In the genomic region with DNA sequence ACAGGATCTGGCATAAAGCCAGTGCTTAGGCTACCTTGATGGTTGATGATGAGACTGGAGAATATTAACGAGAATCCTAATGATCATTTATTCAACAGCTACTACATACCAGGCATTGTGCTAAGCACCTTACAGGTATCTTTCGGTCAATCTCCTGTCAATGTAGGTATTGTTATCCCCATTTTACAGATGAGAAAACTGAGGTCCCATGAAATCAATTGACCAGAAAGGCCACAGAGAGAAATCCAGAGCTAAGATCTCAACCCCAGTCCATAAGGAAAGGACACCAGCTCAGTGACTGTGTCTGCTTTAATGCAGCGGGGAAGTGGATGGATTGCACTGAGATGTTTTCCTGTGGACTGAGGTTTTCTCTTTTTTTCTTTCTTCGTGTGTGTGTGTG, we compare ENCODE assay signal across 1 cellular context.
TF ChIP-seq lines count a peak whose summit lies in the region.

No MANE protein-coding gene starts in this region.

TF ChIP-seq in K562, 482 proteins besides CTCF, POLR2A, EP300 and RAD21 (continued from another document and continues in another):
- TF ChIP-seq ATF3 (IDR thresholded peaks at IDR 0.05) (no peak), ATF3 (CRISPR knock-in tag; conservative IDR thresholded peaks at IDR 0.05) (no peak), E2F4 (CRISPR knock-in tag; IDR thresholded peaks at IDR 0.05; ENCODE audit: low read depth) (no peak), CBFA2T3 (IDR thresholded peaks at IDR 0.05) (no peak), TAF7 (tag; IDR thresholded peaks at IDR 0.05) (no peak), CBX1 (IDR thresholded peaks at IDR 0.05; ENCODE audit: low read depth) (0 out of 2 replicates have a peak, but pooled peaks have one; percentile 39), CBX2 (IDR thresholded peaks at IDR 0.05; ENCODE audit: insufficient read depth, low read length, poor library complexity, severe bottlenecking) (no peak), PURB (CRISPR knock-in tag; IDR thresholded peaks at IDR 0.05; ENCODE audit: low read depth) (no peak), DACH1 (IDR thresholded peaks at IDR 0.05; ENCODE audit: partially characterized antibody) (no peak), HNRNPUL1 (IDR thresholded peaks at IDR 0.05; ENCODE audit: low read length) (no peak), CXXC5 (CRISPR knock-in tag; IDR thresholded peaks at IDR 0.05) (no peak), YBX1 (IDR thresholded peaks at IDR 0.05) (no peak), KAT2B (IDR thresholded peaks at IDR 0.05; ENCODE audit: low read depth, low read length) (no peak), CBX3 (IDR thresholded peaks at IDR 0.05; ENCODE audit: borderline replicate concordance in 1 of 2, low read length in 2 of 2) (peak in 1 of 2 experiments; percentile 30; a peak in 1 of 3 replicates), SMARCA5 (IDR thresholded peaks at IDR 0.05) (peak; percentile 58; the same call in 1 of the 2 replicates), NFATC3 (IDR thresholded peaks at IDR 0.05) (no peak), NR1H2 (CRISPR knock-in tag; IDR thresholded peaks at IDR 0.05) (no peak), DEAF1 (CRISPR knock-in tag; IDR thresholded peaks at IDR 0.05) (no peak), SMAD3 (CRISPR knock-in tag; conservative IDR thresholded peaks at IDR 0.05) (no peak), SETDB1 (IDR thresholded peaks at IDR 0.05; ENCODE audit: low read length) (no peak), ATF1 (CRISPR knock-in tag; IDR thresholded peaks at IDR 0.05) (no peak), ATF1 (tag; IDR thresholded peaks at IDR 0.05) (no peak), MTA1 (IDR thresholded peaks at IDR 0.05; ENCODE audit: borderline replicate concordance) (no peak), ZNF583 (CRISPR knock-in tag; IDR thresholded peaks at IDR 0.05) (no peak), CGGBP1 (CRISPR knock-in tag; IDR thresholded peaks at IDR 0.05) (no peak), ESRRA (IDR thresholded peaks at IDR 0.05; ENCODE audit: borderline replicate concordance, low read depth) (no peak)
- TF ChIP-seq, protein P1, sequence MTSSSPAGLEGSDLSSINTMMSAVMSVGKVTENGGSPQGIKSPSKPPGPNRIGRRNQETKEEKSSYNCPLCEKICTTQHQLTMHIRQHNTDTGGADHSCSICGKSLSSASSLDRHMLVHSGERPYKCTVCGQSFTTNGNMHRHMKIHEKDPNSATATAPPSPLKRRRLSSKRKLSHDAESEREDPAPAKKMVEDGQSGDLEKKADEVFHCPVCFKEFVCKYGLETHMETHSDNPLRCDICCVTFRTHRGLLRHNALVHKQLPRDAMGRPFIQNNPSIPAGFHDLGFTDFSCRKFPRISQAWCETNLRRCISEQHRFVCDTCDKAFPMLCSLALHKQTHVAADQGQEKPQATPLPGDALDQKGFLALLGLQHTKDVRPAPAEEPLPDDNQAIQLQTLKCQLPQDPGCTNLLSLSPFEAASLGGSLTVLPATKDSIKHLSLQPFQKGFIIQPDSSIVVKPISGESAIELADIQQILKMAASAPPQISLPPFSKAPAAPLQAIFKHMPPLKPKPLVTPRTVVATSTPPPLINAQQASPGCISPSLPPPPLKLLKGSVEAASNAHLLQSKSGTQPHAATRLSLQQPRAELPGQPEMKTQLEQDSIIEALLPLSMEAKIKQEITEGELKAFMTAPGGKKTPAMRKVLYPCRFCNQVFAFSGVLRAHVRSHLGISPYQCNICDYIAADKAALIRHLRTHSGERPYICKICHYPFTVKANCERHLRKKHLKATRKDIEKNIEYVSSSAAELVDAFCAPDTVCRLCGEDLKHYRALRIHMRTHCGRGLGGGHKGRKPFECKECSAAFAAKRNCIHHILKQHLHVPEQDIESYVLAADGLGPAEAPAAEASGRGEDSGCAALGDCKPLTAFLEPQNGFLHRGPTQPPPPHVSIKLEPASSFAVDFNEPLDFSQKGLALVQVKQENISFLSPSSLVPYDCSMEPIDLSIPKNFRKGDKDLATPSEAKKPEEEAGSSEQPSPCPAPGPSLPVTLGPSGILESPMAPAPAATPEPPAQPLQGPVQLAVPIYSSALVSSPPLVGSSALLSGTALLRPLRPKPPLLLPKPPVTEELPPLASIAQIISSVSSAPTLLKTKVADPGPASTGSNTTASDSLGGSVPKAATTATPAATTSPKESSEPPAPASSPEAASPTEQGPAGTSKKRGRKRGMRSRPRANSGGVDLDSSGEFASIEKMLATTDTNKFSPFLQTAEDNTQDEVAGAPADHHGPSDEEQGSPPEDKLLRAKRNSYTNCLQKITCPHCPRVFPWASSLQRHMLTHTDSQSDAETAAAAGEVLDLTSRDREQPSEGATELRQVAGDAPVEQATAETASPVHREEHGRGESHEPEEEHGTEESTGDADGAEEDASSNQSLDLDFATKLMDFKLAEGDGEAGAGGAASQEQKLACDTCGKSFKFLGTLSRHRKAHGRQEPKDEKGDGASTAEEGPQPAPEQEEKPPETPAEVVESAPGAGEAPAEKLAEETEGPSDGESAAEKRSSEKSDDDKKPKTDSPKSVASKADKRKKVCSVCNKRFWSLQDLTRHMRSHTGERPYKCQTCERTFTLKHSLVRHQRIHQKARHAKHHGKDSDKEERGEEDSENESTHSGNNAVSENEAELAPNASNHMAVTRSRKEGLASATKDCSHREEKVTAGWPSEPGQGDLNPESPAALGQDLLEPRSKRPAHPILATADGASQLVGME (CRISPR knock-in tag; IDR thresholded peaks at IDR 0.05) = no peak
- TF ChIP-seq, protein P2, sequence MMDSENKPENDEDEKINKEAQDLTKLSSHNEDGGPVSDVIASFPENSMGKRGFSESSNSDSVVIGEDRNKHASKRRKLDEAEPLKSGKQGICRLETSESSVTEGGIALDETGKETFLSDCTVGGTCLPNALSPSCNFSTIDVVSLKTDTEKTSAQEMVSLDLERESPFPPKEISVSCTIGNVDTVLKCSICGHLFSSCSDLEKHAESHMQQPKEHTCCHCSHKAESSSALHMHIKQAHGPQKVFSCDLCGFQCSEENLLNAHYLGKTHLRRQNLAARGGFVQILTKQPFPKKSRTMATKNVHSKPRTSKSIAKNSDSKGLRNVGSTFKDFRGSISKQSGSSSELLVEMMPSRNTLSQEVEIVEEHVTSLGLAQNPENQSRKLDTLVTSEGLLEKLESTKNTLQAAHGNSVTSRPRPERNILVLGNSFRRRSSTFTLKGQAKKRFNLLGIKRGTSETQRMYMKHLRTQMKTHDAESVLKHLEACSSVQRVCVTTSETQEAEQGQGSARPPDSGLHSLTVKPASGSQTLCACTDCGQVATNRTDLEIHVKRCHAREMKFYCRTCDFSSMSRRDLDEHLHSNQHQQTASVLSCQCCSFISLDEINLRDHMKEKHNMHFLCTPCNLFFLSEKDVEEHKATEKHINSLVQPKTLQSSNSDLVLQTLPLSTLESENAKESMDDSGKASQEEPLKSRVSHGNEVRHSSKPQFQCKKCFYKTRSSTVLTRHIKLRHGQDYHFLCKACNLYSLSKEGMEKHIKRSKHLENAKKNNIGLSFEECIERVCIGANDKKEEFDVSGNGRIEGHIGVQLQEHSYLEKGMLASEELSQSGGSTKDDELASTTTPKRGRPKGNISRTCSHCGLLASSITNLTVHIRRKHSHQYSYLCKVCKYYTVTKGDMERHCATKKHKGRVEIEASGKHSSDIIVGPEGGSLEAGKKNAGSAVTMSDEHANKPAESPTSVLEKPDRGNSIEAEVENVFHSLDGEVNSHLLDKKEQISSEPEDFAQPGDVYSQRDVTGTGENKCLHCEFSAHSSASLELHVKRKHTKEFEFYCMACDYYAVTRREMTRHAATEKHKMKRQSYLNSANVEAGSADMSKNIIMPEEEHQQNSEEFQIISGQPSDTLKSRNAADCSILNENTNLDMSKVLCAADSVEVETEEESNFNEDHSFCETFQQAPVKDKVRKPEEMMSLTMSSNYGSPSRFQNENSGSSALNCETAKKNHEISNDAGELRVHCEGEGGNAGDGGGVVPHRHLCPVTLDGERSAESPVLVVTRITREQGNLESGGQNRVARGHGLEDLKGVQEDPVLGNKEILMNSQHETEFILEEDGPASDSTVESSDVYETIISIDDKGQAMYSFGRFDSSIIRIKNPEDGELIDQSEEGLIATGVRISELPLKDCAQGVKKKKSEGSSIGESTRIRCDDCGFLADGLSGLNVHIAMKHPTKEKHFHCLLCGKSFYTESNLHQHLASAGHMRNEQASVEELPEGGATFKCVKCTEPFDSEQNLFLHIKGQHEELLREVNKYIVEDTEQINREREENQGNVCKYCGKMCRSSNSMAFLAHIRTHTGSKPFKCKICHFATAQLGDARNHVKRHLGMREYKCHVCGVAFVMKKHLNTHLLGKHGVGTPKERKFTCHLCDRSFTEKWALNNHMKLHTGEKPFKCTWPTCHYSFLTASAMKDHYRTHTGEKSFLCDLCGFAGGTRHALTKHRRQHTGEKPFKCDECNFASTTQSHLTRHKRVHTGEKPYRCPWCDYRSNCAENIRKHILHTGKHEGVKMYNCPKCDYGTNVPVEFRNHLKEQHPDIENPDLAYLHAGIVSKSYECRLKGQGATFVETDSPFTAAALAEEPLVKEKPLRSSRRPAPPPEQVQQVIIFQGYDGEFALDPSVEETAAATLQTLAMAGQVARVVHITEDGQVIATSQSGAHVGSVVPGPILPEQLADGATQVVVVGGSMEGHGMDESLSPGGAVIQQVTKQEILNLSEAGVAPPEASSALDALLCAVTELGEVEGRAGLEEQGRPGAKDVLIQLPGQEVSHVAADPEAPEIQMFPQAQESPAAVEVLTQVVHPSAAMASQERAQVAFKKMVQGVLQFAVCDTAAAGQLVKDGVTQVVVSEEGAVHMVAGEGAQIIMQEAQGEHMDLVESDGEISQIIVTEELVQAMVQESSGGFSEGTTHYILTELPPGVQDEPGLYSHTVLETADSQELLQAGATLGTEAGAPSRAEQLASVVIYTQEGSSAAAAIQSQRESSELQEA (IDR thresholded peaks at IDR 0.05; ENCODE audit: low read depth) = no peak
- TF ChIP-seq, protein P3, sequence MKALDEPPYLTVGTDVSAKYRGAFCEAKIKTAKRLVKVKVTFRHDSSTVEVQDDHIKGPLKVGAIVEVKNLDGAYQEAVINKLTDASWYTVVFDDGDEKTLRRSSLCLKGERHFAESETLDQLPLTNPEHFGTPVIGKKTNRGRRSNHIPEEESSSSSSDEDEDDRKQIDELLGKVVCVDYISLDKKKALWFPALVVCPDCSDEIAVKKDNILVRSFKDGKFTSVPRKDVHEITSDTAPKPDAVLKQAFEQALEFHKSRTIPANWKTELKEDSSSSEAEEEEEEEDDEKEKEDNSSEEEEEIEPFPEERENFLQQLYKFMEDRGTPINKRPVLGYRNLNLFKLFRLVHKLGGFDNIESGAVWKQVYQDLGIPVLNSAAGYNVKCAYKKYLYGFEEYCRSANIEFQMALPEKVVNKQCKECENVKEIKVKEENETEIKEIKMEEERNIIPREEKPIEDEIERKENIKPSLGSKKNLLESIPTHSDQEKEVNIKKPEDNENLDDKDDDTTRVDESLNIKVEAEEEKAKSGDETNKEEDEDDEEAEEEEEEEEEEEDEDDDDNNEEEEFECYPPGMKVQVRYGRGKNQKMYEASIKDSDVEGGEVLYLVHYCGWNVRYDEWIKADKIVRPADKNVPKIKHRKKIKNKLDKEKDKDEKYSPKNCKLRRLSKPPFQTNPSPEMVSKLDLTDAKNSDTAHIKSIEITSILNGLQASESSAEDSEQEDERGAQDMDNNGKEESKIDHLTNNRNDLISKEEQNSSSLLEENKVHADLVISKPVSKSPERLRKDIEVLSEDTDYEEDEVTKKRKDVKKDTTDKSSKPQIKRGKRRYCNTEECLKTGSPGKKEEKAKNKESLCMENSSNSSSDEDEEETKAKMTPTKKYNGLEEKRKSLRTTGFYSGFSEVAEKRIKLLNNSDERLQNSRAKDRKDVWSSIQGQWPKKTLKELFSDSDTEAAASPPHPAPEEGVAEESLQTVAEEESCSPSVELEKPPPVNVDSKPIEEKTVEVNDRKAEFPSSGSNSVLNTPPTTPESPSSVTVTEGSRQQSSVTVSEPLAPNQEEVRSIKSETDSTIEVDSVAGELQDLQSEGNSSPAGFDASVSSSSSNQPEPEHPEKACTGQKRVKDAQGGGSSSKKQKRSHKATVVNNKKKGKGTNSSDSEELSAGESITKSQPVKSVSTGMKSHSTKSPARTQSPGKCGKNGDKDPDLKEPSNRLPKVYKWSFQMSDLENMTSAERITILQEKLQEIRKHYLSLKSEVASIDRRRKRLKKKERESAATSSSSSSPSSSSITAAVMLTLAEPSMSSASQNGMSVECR (CRISPR knock-in tag; IDR thresholded peaks at IDR 0.05) = no peak
- TF ChIP-seq, protein P4, sequence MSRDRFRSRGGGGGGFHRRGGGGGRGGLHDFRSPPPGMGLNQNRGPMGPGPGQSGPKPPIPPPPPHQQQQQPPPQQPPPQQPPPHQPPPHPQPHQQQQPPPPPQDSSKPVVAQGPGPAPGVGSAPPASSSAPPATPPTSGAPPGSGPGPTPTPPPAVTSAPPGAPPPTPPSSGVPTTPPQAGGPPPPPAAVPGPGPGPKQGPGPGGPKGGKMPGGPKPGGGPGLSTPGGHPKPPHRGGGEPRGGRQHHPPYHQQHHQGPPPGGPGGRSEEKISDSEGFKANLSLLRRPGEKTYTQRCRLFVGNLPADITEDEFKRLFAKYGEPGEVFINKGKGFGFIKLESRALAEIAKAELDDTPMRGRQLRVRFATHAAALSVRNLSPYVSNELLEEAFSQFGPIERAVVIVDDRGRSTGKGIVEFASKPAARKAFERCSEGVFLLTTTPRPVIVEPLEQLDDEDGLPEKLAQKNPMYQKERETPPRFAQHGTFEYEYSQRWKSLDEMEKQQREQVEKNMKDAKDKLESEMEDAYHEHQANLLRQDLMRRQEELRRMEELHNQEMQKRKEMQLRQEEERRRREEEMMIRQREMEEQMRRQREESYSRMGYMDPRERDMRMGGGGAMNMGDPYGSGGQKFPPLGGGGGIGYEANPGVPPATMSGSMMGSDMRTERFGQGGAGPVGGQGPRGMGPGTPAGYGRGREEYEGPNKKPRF (IDR thresholded peaks at IDR 0.05; ENCODE audit: low read depth, low read length) = no peak
